ENCODE assay signal across 8 cellular contexts in genomic region chr15:65610871-65611718, GRCh38. TPM values are rescaled to one million over a fixed set of nuclear protein-coding genes. Genes with fewer than 3 reads are reported as not detected.
DNase-seq lines count a peak whose midpoint lies in the region; ATAC-seq and TF ChIP-seq lines count a peak whose summit lies in the region.

Gene INTS14 (minus strand): TSS chr15:65611131. CDS start chr15:65607380, 3,751 bp downstream.

- peak; percentile 94 for TF ChIP-seq POLR2A in GM15510 (IDR thresholded peaks at IDR 0.05; ENCODE audit: borderline replicate concordance, extremely low read depth, insufficient read length)

- no peaks in the 10 kb centered on the region for H3K27me3 Mint-ChIP-seq in T-helper 1 cell treated with Interleukin-12 subunit alpha and Interleukin-12 subunit beta and Interleukin-4 antibody, amounts not matched to agents 30 μg/mL and 1 μg/mL, for 36 hours (ENCODE audit: low read depth)
- H3K27me3 Mint-ChIP-seq in progenitor cell of endocrine pancreas = no peaks in the 10 kb centered on the region

- peak within 1 kb of the TSS; percentile 89 for H3K27ac Mint-ChIP-seq in T-helper 1 cell treated with Interleukin-12 subunit alpha and Interleukin-12 subunit beta and Interleukin-4 antibody, amounts not matched to agents 30 μg/mL and 1 μg/mL, for 36 hours
- H3K27ac Mint-ChIP-seq in progenitor cell of endocrine pancreas = peak within 1 kb of the TSS; percentile 99

- peak; percentile 66 for TF ChIP-seq CTCF in progenitor cell of endocrine pancreas (IDR thresholded peaks at IDR 0.05; ENCODE audit: unreplicated experiment)

- peak within 1 kb of the TSS; percentile 93 for H3K4me3 Mint-ChIP-seq in T-helper 1 cell treated with Interleukin-12 subunit alpha and Interleukin-12 subunit beta and Interleukin-4 antibody, amounts not matched to agents 30 μg/mL and 1 μg/mL, for 36 hours
- H3K4me3 Mint-ChIP-seq in progenitor cell of endocrine pancreas (ENCODE audit: low read depth) = peak within 1 kb of the TSS; percentile 93

- intact Hi-C loops in left cardiac atrium (cut with DNase I) = no loop called here

- peaks cover 17% of the 10 kb centered on the region for H3K4me1 Mint-ChIP-seq in T-helper 1 cell treated with Interleukin-12 subunit alpha and Interleukin-12 subunit beta and Interleukin-4 antibody, amounts not matched to agents 30 μg/mL and 1 μg/mL, for 36 hours (ENCODE audit: low read depth)
- peaks cover 36% of the 10 kb centered on the region for H3K4me1 Mint-ChIP-seq in progenitor cell of endocrine pancreas (ENCODE audit: low read depth)

- H3K36me3 Mint-ChIP-seq in T-helper 1 cell treated with Interleukin-12 subunit alpha and Interleukin-12 subunit beta and Interleukin-4 antibody, amounts not matched to agents 30 μg/mL and 1 μg/mL, for 36 hours (ENCODE audit: low read depth) = no peaks in the 10 kb centered on the region
- no peaks in the 10 kb centered on the region for H3K36me3 Mint-ChIP-seq in progenitor cell of endocrine pancreas (ENCODE audit: insufficient read depth)

- ATAC-seq in HG02885 (IDR thresholded peaks at IDR 0.05; ENCODE audit: poor library complexity, unreplicated experiment) (peak; percentile 96), left cardiac atrium (peak; percentile 99 to 100)

- no peaks in the 10 kb centered on the region for H3K9me3 Mint-ChIP-seq in T-helper 1 cell treated with Interleukin-12 subunit alpha and Interleukin-12 subunit beta and Interleukin-4 antibody, amounts not matched to agents 30 μg/mL and 1 μg/mL, for 36 hours
- H3K9me3 Mint-ChIP-seq in progenitor cell of endocrine pancreas (ENCODE audit: low read depth) = no peaks in the 10 kb centered on the region

- DNase-seq in NCI-H1694 (lab: John Stamatoyannopoulos, UW) (peak; percentile 92), amniotic stem cell (lab: John Stamatoyannopoulos, UW) (peak; percentile 97), left cardiac atrium (peak; percentile 99), progenitor cell of endocrine pancreas (ENCODE audit: low spot score, unreplicated experiment) (peak; percentile 95), ureter (ENCODE audit: low spot score) (peak; percentile 98)

RNA-seq across cellular contexts. Expression of gene INTS14, which starts in this region (rescaled TPM):
- total RNA-seq in left cardiac atrium (10 to 100 TPM; 15.3 to 17.8 TPM), progenitor cell of endocrine pancreas (62.6 and 65.7 TPM in 2 replicates), ureter (57.2 TPM)

Comparison
In these comparisons a context has a peak if more than half of its experiments do, and no peak if none do; other contexts are left out.
1. Peak in every context shown above with its lines: DNase-seq and ATAC-seq.